ENCODE assay signal across 16 cellular contexts in the genomic region with DNA sequence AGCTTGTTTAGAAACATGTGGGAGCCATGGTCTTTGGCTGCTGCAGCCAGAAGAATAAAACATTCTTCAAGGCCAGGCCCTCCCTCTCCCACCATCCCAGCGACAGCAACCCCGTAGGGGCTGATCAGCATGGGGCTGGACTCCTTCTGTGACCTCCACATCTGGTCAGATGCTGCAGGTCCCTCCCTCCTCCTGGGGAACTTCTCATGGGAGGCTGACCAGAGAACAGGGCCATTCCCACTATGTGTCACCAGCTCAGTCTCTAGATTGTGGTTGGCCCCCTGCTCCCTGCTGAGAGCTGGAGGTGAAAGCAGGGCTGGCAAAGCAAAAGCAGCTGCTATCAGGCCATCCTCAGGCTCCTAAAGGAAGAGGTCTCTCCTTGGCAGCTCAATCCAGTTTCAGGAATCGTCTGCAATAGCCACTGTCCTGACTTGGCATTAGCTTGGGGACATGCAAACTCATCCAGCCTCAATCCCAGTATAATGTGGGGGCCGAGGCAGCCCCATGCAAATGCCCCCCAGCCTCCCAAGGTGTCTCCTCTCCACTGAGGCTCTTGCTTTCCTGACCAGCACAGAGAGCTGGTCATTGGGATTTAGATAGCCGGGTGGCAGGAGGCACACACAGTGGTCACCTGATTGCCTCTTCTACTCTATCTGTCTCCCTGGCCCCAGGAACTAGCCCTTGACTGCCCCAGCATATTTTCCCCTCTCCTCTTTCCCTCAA.
DNase-seq lines count a peak whose midpoint lies in the region; ATAC-seq, FAIRE-seq and TF ChIP-seq lines count a peak whose summit lies in the region.
"Had no signal": no experiment of that assay in that cellular context is flagged by ENCODE, and none has a peak within 500 bp of the region (broad histone marks: within the 10 kb centered on the region; RNA-seq: fewer than 3 reads in every experiment).

No MANE protein-coding gene starts in this region.

- H3K27me3 ChIP-seq in pancreas, result no peaks in the 10 kb centered on the region
- H3K27me3 ChIP-seq: transverse colon had no signal

- H3K27ac Mint-ChIP-seq in osteocyte (ENCODE audit: unreplicated experiment), result no peak overlapping the region
- H3K27ac Mint-ChIP-seq: activated CD4-positive, alpha-beta memory T cell treated with anti-CD3 and anti-CD28 coated beads for 36 hours; T-cell had no signal

- H3K36me3 Mint-ChIP-seq in osteocyte (ENCODE audit: unreplicated experiment), result no peaks in the 10 kb centered on the region
- H3K36me3 Mint-ChIP-seq: activated CD4-positive, alpha-beta memory T cell treated with anti-CD3 and anti-CD28 coated beads for 36 hours; T-cell had no signal

- H3K27ac ChIP-seq in pancreas, result no peak overlapping the region
- H3K27ac ChIP-seq: transverse colon had no signal

- no peak for FAIRE-seq in pancreas (lab: Jason Lieb, UNC)
- FAIRE-seq: HTR-8/SVneo had no signal

- no peak overlapping the region for H3K4me3 ChIP-seq in pancreas
- H3K4me3 ChIP-seq: transverse colon had no signal

- 71 to 78% methylated on average over 5 of the region's 5 CpGs for WGBS in pancreas, 2 donors

- no peaks in the 10 kb centered on the region for H3K36me3 ChIP-seq in pancreas
- H3K36me3 ChIP-seq: transverse colon had no signal

- no peak overlapping the region for H3K4me3 Mint-ChIP-seq in osteocyte (ENCODE audit: unreplicated experiment)
- H3K4me3 Mint-ChIP-seq: activated CD4-positive, alpha-beta memory T cell treated with anti-CD3 and anti-CD28 coated beads for 36 hours; T-cell had no signal

- no peak for TF ChIP-seq CTCF in osteocyte (IDR thresholded peaks at IDR 0.05)
- no peak for TF ChIP-seq CTCF in pancreas (IDR thresholded peaks at IDR 0.05)

- intact Hi-C loops in pancreas (cut with DNase I), result loop anchor here in 1 of 3 donors (10.0 kb wide), 1 partner anchor 193 kb away; no protein-coding TSS in a partner anchor

- H3K27me3 Mint-ChIP-seq in osteocyte (ENCODE audit: unreplicated experiment), result peaks cover 49% of the 10 kb centered on the region
- H3K27me3 Mint-ChIP-seq: activated CD4-positive, alpha-beta memory T cell treated with anti-CD3 and anti-CD28 coated beads for 36 hours had no signal

- H3K9me3 ChIP-seq in pancreas, result no peaks in the 10 kb centered on the region
- H3K9me3 ChIP-seq: transverse colon had no signal

- no peaks in the 10 kb centered on the region for H3K9me3 Mint-ChIP-seq in osteocyte (ENCODE audit: unreplicated experiment)
- H3K9me3 Mint-ChIP-seq: activated CD4-positive, alpha-beta memory T cell treated with anti-CD3 and anti-CD28 coated beads for 36 hours; T-cell had no signal

- H3K4me1 ChIP-seq in pancreas, result no peaks in the 10 kb centered on the region
- H3K4me1 ChIP-seq: transverse colon had no signal

- DNase-seq in M059J (ENCODE audit: low read depth) (peak; percentile 47), osteocyte (ENCODE audit: extremely low spot score, unreplicated experiment) (peak; percentile 79), nucleus accumbens (lab: John Stamatoyannopoulos, UW) (no peak), CD1c-positive myeloid dendritic cell (ENCODE audit: extremely low spot score) (no peak), pancreas (no peak), GF-D8 (lab: John Stamatoyannopoulos, UW) (no peak)
- DNase-seq: hippocampal formation; midbrain; NCI-H1436; NK-92 treated with Interleukin-12 subunit alpha and Interleukin-12 subunit beta, amount 100 ng/mL, for 24 hours; T-cell; transverse colon had no signal

- ATAC-seq in GM18909 (IDR thresholded peaks at IDR 0.05; ENCODE audit: poor library complexity, unreplicated experiment) (peak; percentile 38), HG02610 (IDR thresholded peaks at IDR 0.05; ENCODE audit: unreplicated experiment) (peak; percentile 52), pancreas (no peak)
- ATAC-seq: T-cell had no signal

- no peaks in the 10 kb centered on the region for H3K4me1 Mint-ChIP-seq in osteocyte (ENCODE audit: unreplicated experiment)
- H3K4me1 Mint-ChIP-seq: T-cell had no signal

Comparison
In these comparisons a context has a peak if more than half of its experiments do, and no peak if none do; other contexts are left out.
1. ATAC-seq: peak in GM18909 (single experiment) and HG02610 (single experiment); none in pancreas (0 of 4).
2. DNase-seq: peak in M059J (single experiment) and osteocyte (single experiment); none in nucleus accumbens (0 of 56), CD1c-positive myeloid dendritic cell (single experiment), pancreas (0 of 6) and GF-D8 (single experiment).